In the genomic region with DNA sequence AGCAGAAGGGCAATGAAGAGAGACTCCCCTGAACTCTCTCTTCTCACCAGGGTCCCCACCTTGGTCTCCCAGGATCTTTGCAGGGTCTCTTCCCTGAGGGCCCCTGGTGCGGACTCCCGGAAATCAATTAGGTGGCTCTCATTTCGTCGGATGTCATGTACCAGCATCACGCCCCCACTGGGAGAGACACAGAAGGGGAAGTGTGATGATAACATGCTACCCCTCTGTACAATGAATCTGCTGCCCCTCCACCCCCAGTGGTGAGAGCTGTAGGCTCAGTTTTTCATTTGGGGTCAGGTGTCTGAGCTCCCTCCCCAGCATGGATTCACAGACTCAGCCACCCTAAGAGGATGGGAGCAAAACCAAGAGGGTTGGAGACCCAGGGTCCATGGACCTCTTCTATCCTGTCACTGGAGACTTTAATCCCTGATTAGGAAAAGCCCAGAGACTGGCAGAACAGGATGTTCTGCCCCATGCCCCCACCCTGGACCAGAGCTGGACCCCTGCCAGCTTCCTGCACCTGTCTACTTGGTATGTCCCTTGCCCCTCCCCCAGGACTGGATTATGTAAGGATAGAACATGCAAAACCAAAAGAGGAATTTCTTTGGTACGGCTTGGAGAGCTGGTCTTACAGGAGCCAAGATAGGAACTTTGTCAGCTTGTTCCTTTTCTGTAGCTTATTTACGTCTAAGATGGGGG, we compare ENCODE assay signal across 10 cellular contexts. TPM values are rescaled to one million over a fixed set of nuclear protein-coding genes. Genes with fewer than 3 reads are reported as not detected.
DNase-seq lines count a peak whose midpoint lies in the region; ATAC-seq and TF ChIP-seq lines count a peak whose summit lies in the region.
"Had no signal": no experiment of that assay in that cellular context is flagged by ENCODE, and none has a peak within 500 bp of the region (broad histone marks: within the 10 kb centered on the region; RNA-seq: fewer than 3 reads in every experiment).

No MANE protein-coding gene starts in this region.

- H3K4me3 Mint-ChIP-seq in activated naive CD8-positive, alpha-beta T cell treated with anti-CD3 and anti-CD28 coated beads, Interleukin-2, amount 10 ng/mL, durations not matched to agents 7 days and 5 days, result no peak overlapping the region
- no peak overlapping the region for H3K4me3 Mint-ChIP-seq in activated naive CD8-positive, alpha-beta T cell treated with anti-CD3 and anti-CD28 coated beads for 36 hours
- no peak overlapping the region for H3K4me3 Mint-ChIP-seq in progenitor cell of endocrine pancreas (ENCODE audit: low read depth)

- DNase-seq in activated naive CD8-positive, alpha-beta T cell treated with anti-CD3 and anti-CD28 coated beads, Interleukin-2, amount 10 ng/mL, durations not matched to agents 7 days and 5 days, result no peak
- no peak for DNase-seq in activated naive CD8-positive, alpha-beta T cell treated with anti-CD3 and anti-CD28 coated beads for 36 hours
- DNase-seq in NCI-H510A treated with DMSO at 0.1 percent for 48 hours (lab: John Stamatoyannopoulos, UW), result peak; percentile 88
- peak; percentile 25 for DNase-seq in islet precursor cell
- DNase-seq in H4 (ENCODE audit: low spot score), result no peak
- DNase-seq in progenitor cell of endocrine pancreas (ENCODE audit: low spot score, unreplicated experiment), result no peak
- DNase-seq in NCI-H1436 treated with DMSO at 0.1 percent for 48 hours (lab: John Stamatoyannopoulos, UW), result no peak
- no peak for DNase-seq in putamen (ENCODE audit: low spot score)
- DNase-seq: activated CD4-positive, alpha-beta T cell treated with anti-CD3 and anti-CD28 coated beads for 1 hour; NCI-H1694 treated with DMSO at 0.1 percent for 48 hours had no signal

- peak overlapping the region; percentile 5 for H3K27ac Mint-ChIP-seq in activated naive CD8-positive, alpha-beta T cell treated with anti-CD3 and anti-CD28 coated beads, Interleukin-2, amount 10 ng/mL, durations not matched to agents 7 days and 5 days
- H3K27ac Mint-ChIP-seq in activated naive CD8-positive, alpha-beta T cell treated with anti-CD3 and anti-CD28 coated beads for 36 hours, result no peak overlapping the region
- H3K27ac Mint-ChIP-seq in progenitor cell of endocrine pancreas, result no peak overlapping the region

- POLR2A ChIA-PET in activated naive CD8-positive, alpha-beta T cell treated with anti-CD3 and anti-CD28 coated beads, Interleukin-2, amount 10 ng/mL, durations not matched to agents 7 days and 5 days (lab: Charles Lee), result interaction anchor here (0.6 kb wide), 1 partner anchor 183 kb away, joined by 3 read pairs; no protein-coding TSS in a partner anchor

- peaks cover 1% of the 10 kb centered on the region for H3K4me1 Mint-ChIP-seq in activated naive CD8-positive, alpha-beta T cell treated with anti-CD3 and anti-CD28 coated beads, Interleukin-2, amount 10 ng/mL, durations not matched to agents 7 days and 5 days
- no peaks in the 10 kb centered on the region for H3K4me1 Mint-ChIP-seq in activated naive CD8-positive, alpha-beta T cell treated with anti-CD3 and anti-CD28 coated beads for 36 hours
- H3K4me1 Mint-ChIP-seq in progenitor cell of endocrine pancreas (ENCODE audit: low read depth), result no peaks in the 10 kb centered on the region

- peaks cover 3% of the 10 kb centered on the region for H3K36me3 Mint-ChIP-seq in activated naive CD8-positive, alpha-beta T cell treated with anti-CD3 and anti-CD28 coated beads, Interleukin-2, amount 10 ng/mL, durations not matched to agents 7 days and 5 days
- no peaks in the 10 kb centered on the region for H3K36me3 Mint-ChIP-seq in activated naive CD8-positive, alpha-beta T cell treated with anti-CD3 and anti-CD28 coated beads for 36 hours
- H3K36me3 Mint-ChIP-seq in progenitor cell of endocrine pancreas (ENCODE audit: insufficient read depth), result peaks cover 21% of the 10 kb centered on the region

- no peak for ATAC-seq in activated naive CD8-positive, alpha-beta T cell treated with anti-CD3 and anti-CD28 coated beads, Interleukin-2, amount 10 ng/mL, durations not matched to agents 7 days and 5 days (ENCODE audit: low read depth)

- H3K27me3 Mint-ChIP-seq in activated naive CD8-positive, alpha-beta T cell treated with anti-CD3 and anti-CD28 coated beads, Interleukin-2, amount 10 ng/mL, durations not matched to agents 7 days and 5 days, result no peaks in the 10 kb centered on the region
- no peaks in the 10 kb centered on the region for H3K27me3 Mint-ChIP-seq in activated naive CD8-positive, alpha-beta T cell treated with anti-CD3 and anti-CD28 coated beads for 36 hours
- no peaks in the 10 kb centered on the region for H3K27me3 Mint-ChIP-seq in progenitor cell of endocrine pancreas

- TF ChIP-seq CTCF in progenitor cell of endocrine pancreas (IDR thresholded peaks at IDR 0.05; ENCODE audit: unreplicated experiment), result no peak

- no peaks in the 10 kb centered on the region for H3K9me3 Mint-ChIP-seq in activated naive CD8-positive, alpha-beta T cell treated with anti-CD3 and anti-CD28 coated beads, Interleukin-2, amount 10 ng/mL, durations not matched to agents 7 days and 5 days
- no peaks in the 10 kb centered on the region for H3K9me3 Mint-ChIP-seq in activated naive CD8-positive, alpha-beta T cell treated with anti-CD3 and anti-CD28 coated beads for 36 hours
- H3K9me3 Mint-ChIP-seq in progenitor cell of endocrine pancreas (ENCODE audit: low read depth), result no peaks in the 10 kb centered on the region

RNA-seq across cellular contexts. Expression of a gene that starts 11.1 kb away (rescaled TPM):
- total RNA-seq in activated naive CD8-positive, alpha-beta T cell treated with anti-CD3 and anti-CD28 coated beads, Interleukin-2, amount 10 ng/mL, durations not matched to agents 7 days and 5 days, result 10 to 100 TPM; 19.8 to 20.1 TPM
- total RNA-seq in activated naive CD8-positive, alpha-beta T cell treated with anti-CD3 and anti-CD28 coated beads for 36 hours, result 10 to 100 TPM; 10.5 to 10.9 TPM
- total RNA-seq in H4 (2014; rRNA removed; shearing (Covaris generic)), result 0.76 and 0.99 TPM in 2 replicates
- 58.4 and 59.1 TPM in 2 replicates for total RNA-seq in progenitor cell of endocrine pancreas

RNA-seq across cellular contexts. Expression of a gene that starts 14.9 kb away (rescaled TPM):
- 10 to 100 TPM; 27.4 to 29.6 TPM for total RNA-seq in activated naive CD8-positive, alpha-beta T cell treated with anti-CD3 and anti-CD28 coated beads, Interleukin-2, amount 10 ng/mL, durations not matched to agents 7 days and 5 days
- total RNA-seq in activated naive CD8-positive, alpha-beta T cell treated with anti-CD3 and anti-CD28 coated beads for 36 hours, result 10 to 100 TPM in 1 of 2 experiments, 1 to 10 TPM in 1; 8.7 to 11.0 TPM
- 14.1 and 18.5 TPM in 2 replicates for total RNA-seq in H4 (2014; rRNA removed; shearing (Covaris generic))
- 31.3 and 34.8 TPM in 2 replicates for total RNA-seq in progenitor cell of endocrine pancreas

RNA-seq across cellular contexts. Expression of a gene that starts 36.1 kb away (rescaled TPM):
- 10 to 100 TPM; 31.7 to 32.6 TPM for total RNA-seq in activated naive CD8-positive, alpha-beta T cell treated with anti-CD3 and anti-CD28 coated beads, Interleukin-2, amount 10 ng/mL, durations not matched to agents 7 days and 5 days
- total RNA-seq in activated naive CD8-positive, alpha-beta T cell treated with anti-CD3 and anti-CD28 coated beads for 36 hours, result 10 to 100 TPM; 17.3 to 19.5 TPM
- 3.4 and 7.9 TPM in 2 replicates for total RNA-seq in H4 (2014; rRNA removed; shearing (Covaris generic))
- 75.4 and 80.7 TPM in 2 replicates for total RNA-seq in progenitor cell of endocrine pancreas

Comparison
In these comparisons a context has a peak if more than half of its experiments do, and no peak if none do; other contexts are left out.
1. DNase-seq: peak in NCI-H510A treated with DMSO at 0.1 percent for 48 hours (single experiment) and islet precursor cell (single experiment); none in activated naive CD8-positive, alpha-beta T cell treated with anti-CD3 and anti-CD28 coated beads, Interleukin-2, amount 10 ng/mL, durations not matched to agents 7 days and 5 days (single experiment), activated naive CD8-positive, alpha-beta T cell treated with anti-CD3 and anti-CD28 coated beads for 36 hours (single experiment), H4 (single experiment), progenitor cell of endocrine pancreas (single experiment), NCI-H1436 treated with DMSO at 0.1 percent for 48 hours (single experiment) and putamen (single experiment).